ENCODE assay signal across 28 cellular contexts in genomic region chr3:146195605-146196004, GRCh38. TPM values are rescaled to one million over a fixed set of nuclear protein-coding genes. Genes with fewer than 3 reads are reported as not detected.
"Had no signal": no experiment of that assay in that cellular context is flagged by ENCODE, and none has a peak within 500 bp of the region (broad histone marks: within the 10 kb centered on the region; RNA-seq: fewer than 3 reads in every experiment).

No MANE protein-coding gene starts in this region.

- H3K27ac Mint-ChIP-seq: activated B cell treated with CpG ODN at 0.5 μM for 24 hours; activated CD8-positive, alpha-beta T cell treated with anti-CD3 and anti-CD28 coated beads for 36 hours; activated naive CD8-positive, alpha-beta T cell treated with anti-CD3 and anti-CD28 coated beads, Interleukin-2, amount 50 U/mL, for 24 hours; activated T-helper 17 cell treated with anti-CD3 and anti-CD28 coated beads, Interleukin-2, amount 50 U/mL, for 72 hours; mesothelial cell of epicardium; naive B cell; nephron progenitor cell; progenitor cell of endocrine pancreas; stimulated activated naive B cell treated with anti-CD40 and anti-IgM and Interleukin-4, amounts not matched to agents 10 μg/mL and 1 μg/mL and 100 μg/mL, for 72 hours; T-cell had no signal

- H3K4me1 ChIP-seq: colonic mucosa had no signal

- H3K9me3 ChIP-seq: colonic mucosa, neutrophil, ovary, sigmoid colon, stomach, tibial nerve had no signal

- H3K4me3 ChIP-seq: colonic mucosa, dorsolateral prefrontal cortex, ovary, sigmoid colon, stomach, tibial nerve had no signal

- H3K36me3 ChIP-seq: colonic mucosa, neutrophil, ovary had no signal

- DNase-seq: activated B cell treated with CpG ODN at 0.5 μM for 24 hours; activated CD4-positive, alpha-beta T cell treated with anti-CD3 and anti-CD28 coated beads, Interleukin-2, amount 50 U/mL, for 1 hour; activated CD8-positive, alpha-beta T cell treated with anti-CD3 and anti-CD28 coated beads for 36 hours; activated gamma-delta T cell treated with Interleukin-2 at 50 U/mL for 16 hours; activated naive CD4-positive, alpha-beta T cell treated with anti-CD3 and anti-CD28 coated beads, Interleukin-2, amount 50 U/mL, for 16 hours; activated naive CD8-positive, alpha-beta T cell treated with anti-CD3 and anti-CD28 coated beads, Interleukin-2, amount 50 U/mL, for 24 hours; activated T-cell treated with anti-CD3 and anti-CD28 coated beads, Interleukin-2, amount 50 U/mL, for 4 hours; cerebellar nuclear complex; colonic mucosa; dorsolateral prefrontal cortex; effector memory CD4-positive, alpha-beta T cell; erythroblast; foreskin fibroblast; naive B cell; nephron progenitor cell; ovary; sigmoid colon; small intestine; stimulated activated CD4-positive, alpha-beta T cell treated with anti-CD3 and anti-CD28 coated beads, Interleukin-2, amount 100 ng/mL, for 24 hours; stimulated activated naive B cell treated with anti-CD40 and anti-IgM and Interleukin-4, amounts not matched to agents 10 μg/mL and 1 μg/mL and 100 μg/mL, for 72 hours; stomach; T-cell had no signal

- ATAC-seq: activated CD8-positive, alpha-beta T cell treated with anti-CD3 and anti-CD28 coated beads for 36 hours; activated naive CD8-positive, alpha-beta T cell treated with anti-CD3 and anti-CD28 coated beads, Interleukin-2, amount 50 U/mL, for 24 hours; activated T-cell treated with anti-CD3 and anti-CD28 coated beads, Interleukin-2, amount 50 U/mL, for 4 hours; activated T-helper 17 cell treated with anti-CD3 and anti-CD28 coated beads, Interleukin-2, amount 50 U/mL, for 72 hours; stimulated activated naive B cell treated with anti-CD40 and anti-IgM and Interleukin-4, amounts not matched to agents 10 μg/mL and 1 μg/mL and 100 μg/mL, for 72 hours; T-cell had no signal

- H3K36me3 Mint-ChIP-seq: naive B cell; stimulated activated naive B cell treated with anti-CD40 and anti-IgM and Interleukin-4, amounts not matched to agents 10 μg/mL and 1 μg/mL and 100 μg/mL, for 72 hours; T-cell had no signal

- H3K9me3 Mint-ChIP-seq: activated B cell treated with CpG ODN at 0.5 μM for 24 hours; activated CD8-positive, alpha-beta T cell treated with anti-CD3 and anti-CD28 coated beads for 36 hours; activated naive CD8-positive, alpha-beta T cell treated with anti-CD3 and anti-CD28 coated beads, Interleukin-2, amount 50 U/mL, for 24 hours; activated T-cell treated with anti-CD3 and anti-CD28 coated beads, Interleukin-2, amount 50 U/mL, for 4 hours; activated T-helper 17 cell treated with anti-CD3 and anti-CD28 coated beads, Interleukin-2, amount 50 U/mL, for 72 hours; mesothelial cell of epicardium; naive B cell; nephron progenitor cell; stimulated activated naive B cell treated with anti-CD40 and anti-IgM and Interleukin-4, amounts not matched to agents 10 μg/mL and 1 μg/mL and 100 μg/mL, for 72 hours; T-cell had no signal

- H3K27me3 ChIP-seq: colonic mucosa, dorsolateral prefrontal cortex, neutrophil, ovary, sigmoid colon, stomach, tibial nerve had no signal

- H3K27ac ChIP-seq: colonic mucosa, dorsolateral prefrontal cortex, neutrophil, ovary, tibial nerve had no signal

RNA-seq across cellular contexts. Expression of gene PLOD2, which starts 34.6 kb away (rescaled TPM):
- total RNA-seq: activated B cell treated with CpG ODN at 0.5 μM for 24 hours had no signal

RNA-seq across cellular contexts. Expression of gene PLSCR4, which starts 55.3 kb away (rescaled TPM):
- total RNA-seq: activated B cell treated with CpG ODN at 0.5 μM for 24 hours; activated CD8-positive, alpha-beta T cell treated with anti-CD3 and anti-CD28 coated beads for 36 hours; activated T-helper 17 cell treated with anti-CD3 and anti-CD28 coated beads, Interleukin-2, amount 50 U/mL, for 72 hours; T-helper 2 cell treated with Interferon-gamma antibody and Interleukin-4, amounts not matched to agents 100 ng/mL and 5 ng/mL, for 36 hours had no signal
